Comparison of ENCODE assay signal across 23 cellular contexts in genomic region chr2:210818473-210818872, GRCh38.
"Had no signal": no experiment of that assay in that cellular context is flagged by ENCODE, and none has a peak within 500 bp of the region (broad histone marks: within the 10 kb centered on the region; RNA-seq: fewer than 3 reads in every experiment).

No MANE protein-coding gene starts in this region.

- H3K27me3 ChIP-seq: brain microvascular endothelial cell, pancreas, sigmoid colon, tibial nerve, vagina had no signal

- ATAC-seq: activated T-cell treated with anti-CD3 and anti-CD28 coated beads, Interleukin-2, amount 50 U/mL, for 72 hours; left cardiac atrium; natural killer cell; pancreas; stimulated activated naive CD8-positive, alpha-beta T cell treated with anti-CD3 and anti-CD28 coated beads, Interleukin-15, Interleukin-2, amounts not matched to agents 100 U/mL and 50 U/mL, for 24 hours had no signal

- FAIRE-seq: endothelial cell of umbilical vein, pancreas had no signal

- H3K9me3 ChIP-seq: pancreas, sigmoid colon, vagina had no signal

- H3K4me3 ChIP-seq: pancreas, sigmoid colon, tibial nerve, vagina had no signal

- DNase-seq: activated CD4-positive, alpha-beta T cell treated with anti-CD3 and anti-CD28 coated beads, Interleukin-2, amount 10 ng/mL, durations not matched to agents 7 days and 5 days; activated CD8-positive, alpha-beta memory T cell treated with anti-CD3 and anti-CD28 coated beads, Interleukin-2, amount 50 U/mL, for 4 hours; activated effector memory CD4-positive, alpha-beta T cell treated with anti-CD3 and anti-CD28 coated beads, Interleukin-2, amount 50 U/mL, for 16 hours; activated naive CD4-positive, alpha-beta T cell treated with anti-CD3 and anti-CD28 coated beads, Interleukin-2, amount 50 U/mL, for 16 hours; activated T-cell treated with anti-CD3 and anti-CD28 coated beads, Interleukin-2, amount 50 U/mL, for 72 hours; aorta; brain microvascular endothelial cell; cerebellar nuclear complex; effector CD8-positive, alpha-beta T cell; left cardiac atrium; natural killer cell; pancreas; sigmoid colon; stimulated activated CD4-positive, alpha-beta T cell treated with anti-CD3 and anti-CD28 coated beads, Interleukin-12 subunit alpha, Interleukin-12 subunit beta, amount 100 ng/mL, for 4 hours; stimulated activated CD4-positive, alpha-beta T cell treated with anti-CD3 and anti-CD28 coated beads, Interleukin-1b, Interleukin-23, amount 100 ng/mL, for 48 hours; stimulated activated CD8-positive, alpha-beta memory T cell treated with anti-CD3 and anti-CD28 coated beads, Interleukin-4, amount 100 ng/mL, for 48 hours; stimulated activated naive CD8-positive, alpha-beta T cell treated with anti-CD3 and anti-CD28 coated beads, Interleukin-15, Interleukin-2, amounts not matched to agents 100 U/mL and 50 U/mL, for 24 hours; substantia nigra; T-helper 1 cell; T-helper 9 cell had no signal

- H3K27ac ChIP-seq: brain microvascular endothelial cell, pancreas, sigmoid colon, tibial nerve, vagina had no signal

- H3K4me1 ChIP-seq: pancreas, sigmoid colon, tibial nerve, vagina had no signal

- H3K36me3 ChIP-seq: brain microvascular endothelial cell, pancreas, sigmoid colon, tibial nerve, vagina had no signal
